11 cellular contexts compared by ENCODE assay signal in the genomic region with DNA sequence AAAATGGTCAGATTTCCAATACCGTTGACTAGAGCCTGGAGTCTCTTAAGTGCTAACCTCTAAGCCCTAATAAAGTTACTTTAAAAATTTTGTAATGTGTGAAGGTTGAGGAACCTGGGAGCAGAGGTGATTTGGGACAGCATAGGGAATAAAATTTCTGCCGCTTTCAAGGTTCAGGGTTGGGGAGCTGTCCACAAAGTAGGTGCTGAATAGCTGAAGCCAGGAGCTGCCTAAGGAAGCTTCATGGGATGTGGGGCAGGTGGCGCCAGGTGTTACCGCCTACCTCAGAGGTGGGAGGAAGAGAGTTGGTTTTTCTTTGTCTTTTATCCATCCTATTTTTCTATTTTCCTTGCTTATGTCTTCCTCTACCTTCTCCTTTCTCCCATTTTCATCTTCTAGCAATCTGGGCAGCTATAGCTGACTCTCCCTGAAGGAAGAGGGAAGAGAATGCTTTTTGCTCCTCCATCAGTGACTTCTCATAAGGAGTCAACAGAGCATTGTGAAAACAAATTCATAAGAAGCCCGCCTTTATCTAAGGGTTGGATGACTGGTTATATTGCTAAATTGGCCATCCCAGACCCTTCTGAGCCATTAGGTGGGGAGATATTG.
DNase-seq lines count a peak whose midpoint lies in the region; ATAC-seq and TF ChIP-seq lines count a peak whose summit lies in the region.
"Had no signal": no experiment of that assay in that cellular context is flagged by ENCODE, and none has a peak within 500 bp of the region (broad histone marks: within the 10 kb centered on the region; RNA-seq: fewer than 3 reads in every experiment).

No MANE protein-coding gene starts in this region.

- H2AFZ ChIP-seq in osteoblast (ENCODE audit: low read length), result no peak overlapping the region

- no peak for TF ChIP-seq POLR2A in suprapubic skin (IDR thresholded peaks at IDR 0.05)

- TF ChIP-seq EP300 in suprapubic skin (IDR thresholded peaks at IDR 0.05), result no peak

- no TSS peak for BruUV-seq in Calu3 (replicated peaks; lab: Mats Ljungman, UMichigan)

- no peaks in the 10 kb centered on the region for H3K9me3 Mint-ChIP-seq in Calu3 (ENCODE audit: low read depth, unreplicated experiment)

- H3K27me3 Mint-ChIP-seq in Calu3 (ENCODE audit: unreplicated experiment), result peaks cover 93% of the 10 kb centered on the region

- no peak overlapping the region for H3K27ac ChIP-seq in osteoblast (ENCODE audit: low read depth, low read length)
- H3K27ac ChIP-seq in suprapubic skin, result no peak overlapping the region
- H3K27ac ChIP-seq: tibial nerve had no signal

- H3K36me3 ChIP-seq in adipocyte (ENCODE audit: control insufficient read depth, insufficient read depth, low read length, severe bottlenecking) (no peaks in the 10 kb centered on the region), osteoblast (ENCODE audit: insufficient read depth, low read length) (no peaks in the 10 kb centered on the region), suprapubic skin (no peaks in the 10 kb centered on the region)
- H3K36me3 ChIP-seq: tibial nerve had no signal

- H3K27me3 ChIP-seq in adipocyte (replicated peaks; ENCODE audit: control insufficient read depth, insufficient read depth, low read length) (peaks cover 9% of the 10 kb centered on the region), osteoblast (ENCODE audit: insufficient read depth, low read length) (peaks cover 4% of the 10 kb centered on the region), suprapubic skin (peaks cover 30% of the 10 kb centered on the region)

- H3K4me1 ChIP-seq in adipocyte (ENCODE audit: control insufficient read depth, insufficient read depth, low read length) (no peaks in the 10 kb centered on the region), osteoblast (ENCODE audit: insufficient read depth, low read length) (no peaks in the 10 kb centered on the region), suprapubic skin (no peaks in the 10 kb centered on the region)
- H3K4me1 ChIP-seq: tibial nerve had no signal

- no peak overlapping the region for H3K4me2 ChIP-seq in osteoblast (ENCODE audit: insufficient read depth, low read length)
- H3K4me2 ChIP-seq: smooth muscle cell had no signal

- 16% methylated on average over 5 of the region's 5 CpGs for WGBS in suprapubic skin

- intact Hi-C loops in Calu3 (cut with micrococcal nuclease; ENCODE audit: unreplicated experiment), result loop anchor here (10.0 kb wide), 1 partner anchor 731 kb away; no protein-coding TSS in a partner anchor

- H3K27ac Mint-ChIP-seq in Calu3 (ENCODE audit: unreplicated experiment), result no peak overlapping the region
- H3K27ac Mint-ChIP-seq: IgD-negative memory B cell had no signal

- no peaks in the 10 kb centered on the region for H3K36me3 Mint-ChIP-seq in Calu3 (ENCODE audit: insufficient read depth, unreplicated experiment)
- H3K36me3 Mint-ChIP-seq: IgD-negative memory B cell had no signal

- DNase-seq in Calu3 (peak; percentile 58), HuH-7 (ENCODE audit: low spot score) (peak; percentile 34), adipocyte (ENCODE audit: low read depth) (peak; percentile 51), kidney glomerular epithelial cell (lab: John Stamatoyannopoulos, UW) (peak; percentile 14), osteoblast (ENCODE audit: insufficient read length, low spot score, missing footprints) (no peak), suprapubic skin (ENCODE audit: low spot score in 2 of 2) (no peak)
- no peak for DNase-seq in stimulated activated CD4-positive, alpha-beta T cell treated with anti-CD3 and anti-CD28 coated beads, Interleukin-4, amount 100 ng/mL, for 1 hour

- H3K4me1 Mint-ChIP-seq in Calu3 (ENCODE audit: low read depth, unreplicated experiment), result no peaks in the 10 kb centered on the region
- H3K4me1 Mint-ChIP-seq: IgD-negative memory B cell had no signal

- no peaks in the 10 kb centered on the region for H3K79me2 ChIP-seq in osteoblast (ENCODE audit: insufficient read depth, low read length)

- H3K4me3 ChIP-seq in adipocyte (ENCODE audit: low read length) (no peak overlapping the region), osteoblast (ENCODE audit: insufficient read depth, low read length) (no peak overlapping the region), suprapubic skin (no peak overlapping the region)
- H3K4me3 ChIP-seq: smooth muscle cell, tibial nerve had no signal

- no peak overlapping the region for H3K9ac ChIP-seq in adipocyte (ENCODE audit: low read length)

- H4K20me1 ChIP-seq in osteoblast (ENCODE audit: insufficient read depth, low read length), result no peaks in the 10 kb centered on the region

- TF ChIP-seq CTCF in Calu3 (IDR thresholded peaks at IDR 0.05; ENCODE audit: unreplicated experiment), result no peak
- no peak for TF ChIP-seq CTCF in osteoblast (IDR thresholded peaks at IDR 0.05; ENCODE audit: extremely low read depth, low read depth, low read length)
- no peak for TF ChIP-seq CTCF in suprapubic skin (IDR thresholded peaks at IDR 0.05)

- CTCF ChIA-PET in Calu3 (lab: Charles Lee), result interaction anchor here (0.8 to 1.0 kb wide), 4 partner anchors 14 to 629 kb away, joined by 3 read pairs; no protein-coding TSS in a partner anchor

- no peak for ATAC-seq in HG02870 (IDR thresholded peaks at IDR 0.05; ENCODE audit: unreplicated experiment)

- H3K9me3 ChIP-seq in adipocyte (ENCODE audit: control insufficient read depth, low read length) (no peaks in the 10 kb centered on the region), osteoblast (ENCODE audit: low read depth, low read length) (no peaks in the 10 kb centered on the region), suprapubic skin (no peaks in the 10 kb centered on the region)
- H3K9me3 ChIP-seq: tibial nerve had no signal

- H3K4me3 Mint-ChIP-seq in Calu3 (ENCODE audit: low read depth, unreplicated experiment), result no peak overlapping the region
- H3K4me3 Mint-ChIP-seq: IgD-negative memory B cell had no signal

Comparison
In these comparisons a context has a peak if more than half of its experiments do, and no peak if none do; other contexts are left out.
1. DNase-seq: peak in Calu3 (single experiment), HuH-7 (single experiment), adipocyte (single experiment) and kidney glomerular epithelial cell (single experiment); none in osteoblast (single experiment), suprapubic skin (0 of 2) and stimulated activated CD4-positive, alpha-beta T cell treated with anti-CD3 and anti-CD28 coated beads, Interleukin-4, amount 100 ng/mL, for 1 hour (single experiment).